In the genomic region with DNA sequence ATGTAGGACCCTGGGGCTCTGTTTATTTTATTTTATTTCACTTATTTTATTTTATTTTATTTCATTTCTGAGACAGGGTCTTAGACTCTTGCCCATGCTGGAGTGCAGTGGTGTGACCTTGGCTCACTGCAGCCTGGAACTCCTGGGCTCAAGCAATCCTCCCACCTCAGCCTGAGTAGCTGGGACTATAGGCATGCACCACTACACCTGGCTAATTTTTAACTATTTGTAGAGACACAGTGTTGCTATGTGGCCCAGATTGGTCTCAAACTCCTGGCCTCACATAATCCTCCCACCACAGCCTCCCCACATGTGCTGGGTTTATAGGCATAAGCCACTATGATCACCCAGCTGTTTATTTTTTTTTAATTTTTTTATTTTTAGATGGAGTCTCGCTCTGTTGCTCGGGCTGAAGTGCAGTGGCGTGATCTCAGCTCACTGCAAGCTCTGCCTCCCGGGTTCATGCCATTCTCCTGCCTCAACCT, we compare ENCODE assay signal across 5 cellular contexts. TPM values are rescaled to one million over a fixed set of nuclear protein-coding genes. Genes with fewer than 3 reads are reported as not detected.
"Had no signal": no experiment of that assay in that cellular context is flagged by ENCODE, and none has a peak within 500 bp of the region (broad histone marks: within the 10 kb centered on the region; RNA-seq: fewer than 3 reads in every experiment).

No MANE protein-coding gene starts in this region.

RNA-seq across cellular contexts. Expression of gene NKX1-1, which starts 37.5 kb away (rescaled TPM):
- total RNA-seq: GM23338, H1, H9, HT-29 had no signal
- polyA plus RNA-seq: GM23338, H1, IgD-negative memory B cell had no signal
